In the genomic region with DNA sequence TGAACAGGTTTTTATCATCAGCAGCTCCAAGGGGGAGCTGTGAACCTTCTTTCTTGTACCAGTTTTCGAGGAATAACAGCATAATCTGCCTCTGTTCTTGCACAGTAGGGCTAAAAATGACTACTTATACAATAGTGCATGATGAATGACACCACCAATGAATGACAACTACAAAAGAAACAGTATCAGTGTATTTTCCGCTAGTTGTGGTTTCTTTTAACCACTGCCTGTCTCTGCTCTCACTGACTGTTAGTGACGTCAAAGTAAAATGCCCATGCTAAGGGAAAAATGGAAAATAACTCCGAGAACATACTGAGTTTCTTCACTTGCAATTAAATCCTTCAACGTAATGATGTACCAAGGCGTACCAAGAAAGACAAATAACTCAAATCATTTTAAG, we compare ENCODE assay signal across 19 cellular contexts.
A peak's percentile ranks its signal among the peaks of the same experiment; 100 is the strongest.
DNase-seq lines count a peak whose midpoint lies in the region; ATAC-seq and TF ChIP-seq lines count a peak whose summit lies in the region.
"Had no signal": no experiment of that assay in that cellular context is flagged by ENCODE, and none has a peak within 500 bp of the region (broad histone marks: within the 10 kb centered on the region; RNA-seq: fewer than 3 reads in every experiment).

No MANE protein-coding gene starts in this region.

- H3K27me3 ChIP-seq in stomach = no peaks in the 10 kb centered on the region

- in situ Hi-C loops in SK-MEL-5 (cut with HindIII; ENCODE audit: low pct_unique_long_range_greater_than_20kb, low sequenced_read_pairs) = no loop called here

- H3K36me3 Mint-ChIP-seq in activated CD4-positive, alpha-beta T cell treated with anti-CD3 and anti-CD28 coated beads for 36 hours (ENCODE audit: low read depth) = no peaks in the 10 kb centered on the region
- H3K36me3 Mint-ChIP-seq in stimulated activated naive CD8-positive, alpha-beta T cell treated with anti-CD3 and anti-CD28 coated beads, Interleukin-15, Interleukin-2, amounts not matched to agents 100 ng/mL and 50 ng/mL, for 24 hours (ENCODE audit: low read depth) = no peaks in the 10 kb centered on the region
- H3K36me3 Mint-ChIP-seq: CD14-positive monocyte had no signal

- H3K4me1 ChIP-seq in stomach = peaks cover 0 to 7% (median 0%) of the 10 kb centered on the region in 4 donors

- H3K4me3 Mint-ChIP-seq in activated CD4-positive, alpha-beta T cell treated with anti-CD3 and anti-CD28 coated beads for 36 hours = no peak overlapping the region
- H3K4me3 Mint-ChIP-seq in stimulated activated naive CD8-positive, alpha-beta T cell treated with anti-CD3 and anti-CD28 coated beads, Interleukin-15, Interleukin-2, amounts not matched to agents 100 ng/mL and 50 ng/mL, for 24 hours = peak overlapping the region; percentile 21
- H3K4me3 Mint-ChIP-seq: CD14-positive monocyte had no signal

- H3K27me3 Mint-ChIP-seq in activated CD4-positive, alpha-beta T cell treated with anti-CD3 and anti-CD28 coated beads for 36 hours = peaks cover 6% of the 10 kb centered on the region
- H3K27me3 Mint-ChIP-seq in stimulated activated naive CD8-positive, alpha-beta T cell treated with anti-CD3 and anti-CD28 coated beads, Interleukin-15, Interleukin-2, amounts not matched to agents 100 ng/mL and 50 ng/mL, for 24 hours = peaks cover 4% of the 10 kb centered on the region

- no peak overlapping the region for H3K27ac Mint-ChIP-seq in activated CD4-positive, alpha-beta T cell treated with anti-CD3 and anti-CD28 coated beads for 36 hours
- no peak overlapping the region for H3K27ac Mint-ChIP-seq in stimulated activated naive CD8-positive, alpha-beta T cell treated with anti-CD3 and anti-CD28 coated beads, Interleukin-15, Interleukin-2, amounts not matched to agents 100 ng/mL and 50 ng/mL, for 24 hours
- H3K27ac Mint-ChIP-seq: CD14-positive monocyte had no signal

- POLR2A ChIA-PET in activated CD4-positive, alpha-beta T cell treated with anti-CD3 and anti-CD28 coated beads for 36 hours (lab: Charles Lee) = no interaction called here

- TF ChIP-seq CTCF in stomach (IDR thresholded peaks at IDR 0.05) = no peak

- no peak for TF ChIP-seq POLR2A in stomach (IDR thresholded peaks at IDR 0.05)

- intact Hi-C loops in activated CD4-positive, alpha-beta T cell treated with anti-CD3 and anti-CD28 coated beads for 36 hours (cut with DNase I, micrococcal nuclease) = no loop called here
- intact Hi-C loops in stomach (cut with DNase I; ENCODE audit: low total_unique reads) = no loop called here

- CTCF ChIA-PET in activated CD4-positive, alpha-beta T cell treated with anti-CD3 and anti-CD28 coated beads for 36 hours (lab: Charles Lee) = no interaction called here

- no peaks in the 10 kb centered on the region for H3K9me3 Mint-ChIP-seq in activated CD4-positive, alpha-beta T cell treated with anti-CD3 and anti-CD28 coated beads for 36 hours (ENCODE audit: low read depth)
- H3K9me3 Mint-ChIP-seq in stimulated activated naive CD8-positive, alpha-beta T cell treated with anti-CD3 and anti-CD28 coated beads, Interleukin-15, Interleukin-2, amounts not matched to agents 100 ng/mL and 50 ng/mL, for 24 hours = no peaks in the 10 kb centered on the region

- WGBS in stomach, 5 donors = 74 to 82% (median 81%) methylated on average over 6 of the region's 6 CpGs

- H3K4me3 ChIP-seq in stomach = no peak overlapping the region

- H3K4me1 Mint-ChIP-seq in activated CD4-positive, alpha-beta T cell treated with anti-CD3 and anti-CD28 coated beads for 36 hours = peaks cover 4% of the 10 kb centered on the region
- H3K4me1 Mint-ChIP-seq in stimulated activated naive CD8-positive, alpha-beta T cell treated with anti-CD3 and anti-CD28 coated beads, Interleukin-15, Interleukin-2, amounts not matched to agents 100 ng/mL and 50 ng/mL, for 24 hours (ENCODE audit: low read depth) = peaks cover 4% of the 10 kb centered on the region
- H3K4me1 Mint-ChIP-seq: CD14-positive monocyte had no signal

- no peak for DNase-seq in activated CD4-positive, alpha-beta T cell treated with anti-CD3 and anti-CD28 coated beads for 36 hours
- no peak for DNase-seq in activated CD4-positive, alpha-beta T cell treated with anti-CD3 and anti-CD28 coated beads for 1 hour
- DNase-seq in SK-MEL-5 (ENCODE audit: low read depth, low spot score) (peak; percentile 25), astrocyte of the hippocampus (ENCODE audit: low read depth, low spot score) (peak; percentile 22), stomach (no peak), NK-92 (lab: John Stamatoyannopoulos, UW; ENCODE audit: unreplicated experiment) (no peak)
- DNase-seq: 8988T, DND-41, KBM-7, MV-4-11, NCI-H1694 treated with DMSO at 0.1 percent for 48 hours, NCI-H2107, NCI-H510A treated with DMSO at 0.1 percent for 48 hours, NCI-H774, PC-3, RPMI8226 had no signal

- no peaks in the 10 kb centered on the region for H3K9me3 ChIP-seq in stomach

- no peak overlapping the region for H3K27ac ChIP-seq in stomach

- ATAC-seq in activated CD4-positive, alpha-beta T cell treated with anti-CD3 and anti-CD28 coated beads for 36 hours = peak; percentile 60
- ATAC-seq in HG03439 (IDR thresholded peaks at IDR 0.05; ENCODE audit: unreplicated experiment) = no peak
- ATAC-seq: PC-3 had no signal

- no peaks in the 10 kb centered on the region for H3K36me3 ChIP-seq in stomach

- no peak for TF ChIP-seq EP300 in stomach (IDR thresholded peaks at IDR 0.05)

Comparison
In these comparisons a context has a peak if more than half of its experiments do, and no peak if none do; other contexts are left out.
1. DNase-seq: peak in SK-MEL-5 (single experiment) and astrocyte of the hippocampus (single experiment); none in activated CD4-positive, alpha-beta T cell treated with anti-CD3 and anti-CD28 coated beads for 36 hours (single experiment), activated CD4-positive, alpha-beta T cell treated with anti-CD3 and anti-CD28 coated beads for 1 hour (single experiment), stomach (single experiment) and NK-92 (single experiment).